Comparison of ENCODE assay signal across 8 cellular contexts in the genomic region with DNA sequence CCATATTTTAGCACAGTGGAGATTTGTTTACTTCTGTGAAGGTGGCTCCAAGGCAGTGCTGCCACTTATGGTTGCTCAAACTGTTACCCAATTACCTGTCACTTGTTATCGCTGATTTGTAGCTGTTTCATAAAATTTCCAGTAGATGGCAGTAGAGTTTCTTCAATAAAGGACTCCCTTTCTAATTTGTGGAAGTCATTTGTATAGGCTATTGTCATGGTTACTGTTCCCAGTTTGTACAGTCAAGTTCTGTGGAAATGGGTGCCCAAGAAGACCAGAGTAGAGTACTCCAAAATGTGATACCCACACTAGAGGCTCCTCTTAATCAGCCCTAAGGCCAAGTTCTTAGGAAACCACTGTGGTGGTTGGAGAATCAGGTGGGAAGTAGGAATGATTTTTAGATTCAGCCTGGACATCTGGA.
DNase-seq lines count a peak whose midpoint lies in the region; ATAC-seq, FAIRE-seq and TF ChIP-seq lines count a peak whose summit lies in the region.

No MANE protein-coding gene starts in this region.

- no peak overlapping the region for H3K4me3 ChIP-seq in OCI-LY7 (ENCODE audit: low read depth, low read length, poor library complexity, severe bottlenecking)
- no peak overlapping the region for H3K4me3 ChIP-seq in HepG2 (replicated peaks in 1 of 3; ENCODE audit: insufficient read depth in 1 of 3, low read depth in 2 of 3, low read length in 3 of 3)
- no peak overlapping the region for H3K4me3 ChIP-seq in vagina

- H3K4me2 ChIP-seq in OCI-LY7 (ENCODE audit: low read length) (no peak overlapping the region), HepG2 (ENCODE audit: low read depth, low read length) (no peak overlapping the region)

- TF ChIP-seq EP300 in HepG2 (IDR thresholded peaks at IDR 0.05; ENCODE audit: low read depth in 2 of 2, low read length in 2 of 2) (no peak), HepG2 (CRISPR knock-in tag; IDR thresholded peaks at IDR 0.05; ENCODE audit: borderline replicate concordance) (no peak)

- H4K20me1 ChIP-seq in OCI-LY7 (ENCODE audit: insufficient read depth, low read length) (no peaks in the 10 kb centered on the region), HepG2 (ENCODE audit: insufficient read depth, low read length) (no peaks in the 10 kb centered on the region)

- H3K9me3 Mint-ChIP-seq in chondrocyte (ENCODE audit: low read depth) = no peaks in the 10 kb centered on the region

- in situ Hi-C loops in HepG2 (cut with HindIII; ENCODE audit: extremely low pct_ligation_motif_present, low pct_unique_long_range_greater_than_20kb) = loop anchor here (5.0 to 25.0 kb wide), 3 partner anchors 64 to 427 kb away; a partner anchor contains a TSS

- H3K9me3 ChIP-seq in OCI-LY7 (ENCODE audit: low read length) = no peaks in the 10 kb centered on the region
- no peaks in the 10 kb centered on the region for H3K9me3 ChIP-seq in HepG2 (ENCODE audit: low read length)
- no peaks in the 10 kb centered on the region for H3K9me3 ChIP-seq in vagina

- H3K36me3 ChIP-seq in OCI-LY7 (ENCODE audit: insufficient read depth, low read length) (no peaks in the 10 kb centered on the region), HepG2 (replicated peaks in 1 of 2; ENCODE audit: control insufficient read depth in 1 of 2, insufficient read depth in 2 of 2, low read length in 2 of 2) (no peaks in the 10 kb centered on the region), vagina (no peaks in the 10 kb centered on the region)

- H3K27me3 ChIP-seq in HepG2 (ENCODE audit: control insufficient read depth in 1 of 2, insufficient read depth in 2 of 2, low read length in 2 of 2) (no peaks in the 10 kb centered on the region), vagina (no peaks in the 10 kb centered on the region)

- no peaks in the 10 kb centered on the region for H3K27me3 Mint-ChIP-seq in chondrocyte (ENCODE audit: low read depth)

- FAIRE-seq in HepG2 (lab: Jason Lieb, UNC) = peak; percentile 90

- H3K27ac ChIP-seq in OCI-LY7 (ENCODE audit: low read depth, low read length, poor library complexity, severe bottlenecking) (no peak overlapping the region), HepG2 (ENCODE audit: extremely low read length, insufficient read depth, low read length) (no peak overlapping the region), vagina (no peak overlapping the region)

- H3K4me1 Mint-ChIP-seq in chondrocyte (ENCODE audit: low read depth) = peaks cover 29% of the 10 kb centered on the region

- no peak overlapping the region for H2AFZ ChIP-seq in OCI-LY7 (ENCODE audit: low read length)
- no peak overlapping the region for H2AFZ ChIP-seq in HepG2 (ENCODE audit: low read length)

- H3K4me1 ChIP-seq in OCI-LY7 (ENCODE audit: insufficient read depth, low read length, poor library complexity, severe bottlenecking) (no peaks in the 10 kb centered on the region), HepG2 (ENCODE audit: insufficient read depth, low read length) (no peaks in the 10 kb centered on the region), vagina (peaks cover 11% of the 10 kb centered on the region)

- TF ChIP-seq CTCF in OCI-LY7 (conservative IDR thresholded peaks at IDR 0.05; ENCODE audit: low read length) (peak; percentile 90), chondrocyte (IDR thresholded peaks at IDR 0.05) (peak; percentile 92), HepG2 (CRISPR knock-in tag; IDR thresholded peaks at IDR 0.05) (peak; percentile 80), vagina (IDR thresholded peaks at IDR 0.05) (peak; percentile 50 to 63 (median 51))

- H3K27ac Mint-ChIP-seq in chondrocyte (ENCODE audit: unreplicated experiment) = peak overlapping the region; percentile 76

- H3K4me3 Mint-ChIP-seq in chondrocyte (ENCODE audit: unreplicated experiment) = no peak overlapping the region

- DNase-seq in EL (peak; percentile 74), Kasumi-1 (lab: John Stamatoyannopoulos, UW) (peak; percentile 88), OCI-LY7 (ENCODE audit: low spot score) (peak; percentile 70), chondrocyte (ENCODE audit: low spot score) (no peak), HepG2 (ENCODE audit: low spot score) (peak; percentile 77), vagina (ENCODE audit: extremely low spot score in 2 of 2) (no peak)
- DNase-seq in activated CD8-positive, alpha-beta memory T cell treated with anti-CD3 and anti-CD28 coated beads, Interleukin-2, amount 50 U/mL, for 48 hours = no peak

- no peak overlapping the region for H3K9ac ChIP-seq in HepG2 (ENCODE audit: insufficient read depth, low read depth, low read length)

- ATAC-seq in GM21786 (IDR thresholded peaks at IDR 0.05; ENCODE audit: unreplicated experiment) (peak; percentile 86), HepG2 (peak; percentile 83)

- WGBS in HepG2 (ENCODE audit: low lambda C conversion rate) = 0% methylated on average over 1 of the region's 1 CpG

- no peaks in the 10 kb centered on the region for H3K36me3 Mint-ChIP-seq in chondrocyte (ENCODE audit: low read depth)

- H3K79me2 ChIP-seq in OCI-LY7 (ENCODE audit: insufficient read depth, low read depth, low read length) (no peaks in the 10 kb centered on the region), HepG2 (ENCODE audit: insufficient read depth, low read length) (no peaks in the 10 kb centered on the region)

- TF ChIP-seq RAD21 in HepG2 (CRISPR knock-in tag; IDR thresholded peaks at IDR 0.05) = peak; percentile 51; the same call in 1 of the 2 replicates

- intact Hi-C loops in OCI-LY7 (cut with micrococcal nuclease; ENCODE audit: unreplicated experiment) = loop anchor here (2.0 to 10.0 kb wide), 2 partner anchors 190 to 1064 kb away; no protein-coding TSS in a partner anchor
- intact Hi-C loops in HepG2 (cut with micrococcal nuclease; ENCODE audit: unreplicated experiment) = loop anchor here (2.0 to 10.0 kb wide), 3 partner anchors 190 to 694 kb away; no protein-coding TSS in a partner anchor
- intact Hi-C loops in vagina (cut with DNase I) = no loop called here

- CTCF ChIA-PET in OCI-LY7 (lab: Charles Lee; ENCODE audit: unreplicated experiment) (interaction anchor here (0.6 to 1.0 kb wide), 2 partner anchors 11 to 654 kb away, joined by 3 to 4 read pairs; no protein-coding TSS in a partner anchor), HepG2 (lab: Yijun Ruan, JAX; ENCODE audit: low intra/inter-chr PET ratio, low total read pairs) (interaction anchor here (0.6 to 2.1 kb wide), 4 partner anchors 191 to 443 kb away, joined by 3 to 8 read pairs (median 5); no protein-coding TSS in a partner anchor)

- no peak for TF ChIP-seq POLR2A in HepG2 (IDR thresholded peaks at IDR 0.05; ENCODE audit: insufficient read depth in 1 of 2, low read depth in 2 of 2, low read length in 2 of 2)
- TF ChIP-seq POLR2A in vagina (IDR thresholded peaks at IDR 0.05) = no peak

- BruUV-seq in OCI-LY7 (replicated peaks; lab: Mats Ljungman, UMichigan) (no TSS peak), HepG2 (replicated peaks; lab: Mats Ljungman, UMichigan) (no TSS peak)

- POLR2A ChIA-PET in OCI-LY7 (lab: Charles Lee) = interaction anchor here (0.7 to 1.2 kb wide), 2 partner anchors 11 to 16 kb away, joined by 3 to 4 read pairs; no protein-coding TSS in a partner anchor
- POLR2A ChIA-PET in HepG2 (lab: Yijun Ruan, JAX) = no interaction called here

- H3K9me2 ChIP-seq in OCI-LY7 (ENCODE audit: insufficient read depth, low read length) = no peaks in the 10 kb centered on the region

TF ChIP-seq in HepG2, 621 proteins besides CTCF, POLR2A, EP300 and RAD21 (continues in another document):
- TF ChIP-seq FOXJ3 (CRISPR knock-in tag; IDR thresholded peaks at IDR 0.05; ENCODE audit: borderline replicate concordance) = 0 out of 2 replicates have a peak, but pooled peaks have one; percentile 63
- 0 out of 2 replicates have a peak, but pooled peaks have one; percentile 26 for TF ChIP-seq ZSCAN20 (CRISPR knock-in tag; IDR thresholded peaks at IDR 0.05; ENCODE audit: borderline replicate concordance)
- 0 out of 2 replicates have a peak, but pooled peaks have one; percentile 23 for TF ChIP-seq ISL2 (CRISPR knock-in tag; IDR thresholded peaks at IDR 0.05)
- TF ChIP-seq SYNCRIP (IDR thresholded peaks at IDR 0.05; ENCODE audit: insufficient read depth, low read depth, low read length) = no peak
- peak; percentile 61; the same call in 1 of the 2 replicates for TF ChIP-seq MIXL1 (CRISPR knock-in tag; IDR thresholded peaks at IDR 0.05)
- peak; percentile 32; the same call in 1 of the 2 replicates for TF ChIP-seq ZNF629 (CRISPR knock-in tag; conservative IDR thresholded peaks at IDR 0.05)
- no peak for TF ChIP-seq SAFB2 (CRISPR knock-in tag; IDR thresholded peaks at IDR 0.05; ENCODE audit: borderline replicate concordance, low read depth)
- 0 out of 2 replicates have a peak, but pooled peaks have one; percentile 29 for TF ChIP-seq SAP130 (CRISPR knock-in tag; IDR thresholded peaks at IDR 0.05; ENCODE audit: low read depth)
- peak; percentile 81 for TF ChIP-seq STAG1 (CRISPR knock-in tag; IDR thresholded peaks at IDR 0.05)
- TF ChIP-seq SMC3 (IDR thresholded peaks at IDR 0.05; ENCODE audit: low read length) = peak; percentile 42
- TF ChIP-seq ZNF7 (CRISPR knock-in tag; IDR thresholded peaks at IDR 0.05) = peak; percentile 84
- TF ChIP-seq ZKSCAN1 (IDR thresholded peaks at IDR 0.05; ENCODE audit: low read length) = no peak
- TF ChIP-seq, protein P1, sequence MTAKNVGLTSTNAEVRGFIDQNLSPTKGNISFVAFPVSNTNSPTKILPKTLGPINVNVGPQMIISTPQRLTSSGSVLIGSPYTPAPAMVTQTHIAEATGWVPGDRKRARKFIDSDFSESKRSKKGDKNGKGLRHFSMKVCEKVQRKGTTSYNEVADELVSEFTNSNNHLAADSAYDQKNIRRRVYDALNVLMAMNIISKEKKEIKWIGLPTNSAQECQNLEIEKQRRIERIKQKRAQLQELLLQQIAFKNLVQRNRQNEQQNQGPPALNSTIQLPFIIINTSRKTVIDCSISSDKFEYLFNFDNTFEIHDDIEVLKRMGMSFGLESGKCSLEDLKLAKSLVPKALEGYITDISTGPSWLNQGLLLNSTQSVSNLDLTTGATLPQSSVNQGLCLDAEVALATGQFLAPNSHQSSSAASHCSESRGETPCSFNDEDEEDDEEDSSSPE (CRISPR knock-in tag; IDR thresholded peaks at IDR 0.05) = no peak
- 0 out of 2 replicates have a peak, but pooled peaks have one; percentile 29 for TF ChIP-seq FOXA3 (CRISPR knock-in tag; IDR thresholded peaks at IDR 0.05)
- no peak for TF ChIP-seq ARNT (IDR thresholded peaks at IDR 0.05)
- TF ChIP-seq GATAD2A (CRISPR knock-in tag; IDR thresholded peaks at IDR 0.05) = 0 out of 2 replicates have a peak, but pooled peaks have one; percentile 18
- peak; percentile 27 for TF ChIP-seq ASH2L (IDR thresholded peaks at IDR 0.05; ENCODE audit: insufficient read length, low read depth, low read length)
- TF ChIP-seq, protein P2, sequence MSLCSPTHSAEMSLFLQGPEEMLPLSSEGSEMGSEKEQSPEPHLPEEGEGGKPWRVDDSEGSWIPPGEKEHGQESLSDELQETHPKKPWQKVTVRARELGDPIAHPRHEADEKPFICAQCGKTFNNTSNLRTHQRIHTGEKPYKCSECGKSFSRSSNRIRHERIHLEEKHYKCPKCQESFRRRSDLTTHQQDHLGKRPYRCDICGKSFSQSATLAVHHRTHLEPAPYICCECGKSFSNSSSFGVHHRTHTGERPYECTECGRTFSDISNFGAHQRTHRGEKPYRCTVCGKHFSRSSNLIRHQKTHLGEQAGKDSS (CRISPR knock-in tag; IDR thresholded peaks at IDR 0.05; ENCODE audit: borderline replicate concordance, low read depth) = no peak

Comparison
In these comparisons a context has a peak if more than half of its experiments do, and no peak if none do; other contexts are left out.
1. DNase-seq: peak in EL (single experiment), Kasumi-1 (2 of 2), OCI-LY7 (single experiment) and HepG2 (single experiment); none in chondrocyte (single experiment), vagina (0 of 2) and activated CD8-positive, alpha-beta memory T cell treated with anti-CD3 and anti-CD28 coated beads, Interleukin-2, amount 50 U/mL, for 48 hours (single experiment).
2. Peak in every context shown above with its lines, with median percentiles within 50 percentile points of each other: CTCF ChIP-seq.